In genomic region chr9:21974542-21975409, GRCh38 we compare ENCODE assay signal across 1 cellular context.
TF ChIP-seq lines count a peak whose summit lies in the region.

No MANE protein-coding gene starts in this region.

TF ChIP-seq in HepG2, 621 proteins besides CTCF, POLR2A, EP300 and RAD21 (continued from another document):
- TF ChIP-seq NPAS2 (CRISPR knock-in tag; IDR thresholded peaks at IDR 0.05; ENCODE audit: borderline replicate concordance) (no peak), MTF2 (CRISPR knock-in tag; IDR thresholded peaks at IDR 0.05; ENCODE audit: borderline replicate concordance) (no peak)
